ENCODE assay signal across 1 cellular context in genomic region chr1:3190256-3191041, GRCh38.
TF ChIP-seq lines count a peak whose summit lies in the region.

No MANE protein-coding gene starts in this region.

TF ChIP-seq in GM23338, 12 proteins besides CTCF, POLR2A, EP300 and RAD21 (continued from another document):
- no peak for TF ChIP-seq ZNF462 (CRISPR knock-in tag; IDR thresholded peaks at IDR 0.05)
